Comparison of ENCODE assay signal across 8 cellular contexts in the genomic region with DNA sequence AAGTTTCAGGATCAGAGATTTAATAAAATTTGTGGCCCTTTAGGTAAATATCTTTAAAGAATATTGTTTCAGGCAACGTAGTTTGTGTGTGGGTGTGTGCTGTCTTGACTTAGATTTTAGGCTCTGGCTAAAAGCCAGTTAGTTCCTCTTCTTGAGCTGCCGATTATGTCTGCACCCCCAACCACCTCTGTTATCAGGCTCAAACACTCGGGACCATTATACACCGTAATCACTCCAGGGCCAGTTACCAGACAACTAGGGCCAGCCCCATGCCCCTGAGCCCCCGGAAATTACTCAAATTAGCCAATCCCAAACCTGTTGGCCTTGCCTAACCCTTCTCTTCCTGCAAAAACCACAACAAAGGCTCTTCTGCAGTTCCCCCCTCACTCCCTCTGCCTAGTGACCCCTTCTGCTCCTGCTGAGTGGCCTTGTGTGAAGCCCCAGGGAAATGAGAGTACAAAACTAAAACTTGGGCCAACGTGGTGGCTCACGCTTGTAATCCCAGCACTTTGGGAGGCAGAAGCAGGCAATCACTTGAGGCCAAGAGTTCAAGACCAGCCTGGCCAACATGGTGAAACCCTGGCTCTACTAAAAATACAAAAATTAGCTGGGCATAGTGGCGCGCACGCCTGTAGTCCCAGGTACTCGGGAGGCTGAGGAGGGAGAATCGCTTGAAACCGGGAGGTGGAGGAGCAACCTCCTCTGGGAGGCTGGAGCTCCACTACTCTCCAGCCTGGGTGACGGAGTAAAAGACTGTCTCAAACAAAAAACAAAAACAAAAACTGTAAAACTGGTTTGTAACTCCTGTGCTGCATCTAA. TPM values are rescaled to one million over a fixed set of nuclear protein-coding genes. Genes with fewer than 3 reads are reported as not detected.
DNase-seq lines count a peak whose midpoint lies in the region; ATAC-seq, FAIRE-seq and TF ChIP-seq lines count a peak whose summit lies in the region.

No MANE protein-coding gene starts in this region.

- peak; percentile 59 for DNase-seq in activated T-cell treated with anti-CD3 and anti-CD28 coated beads, Interleukin-2, amount 50 U/mL, for 24 hours
- DNase-seq in activated T-cell treated with anti-CD3 and anti-CD28 coated beads for 4 hours, result no peak
- peak; percentile 98 for DNase-seq in NOMO-1 treated with DMSO at 0.1 percent for 48 hours (lab: John Stamatoyannopoulos, UW; ENCODE audit: unreplicated experiment)
- peak; percentile 97 to 100 (median 98) for DNase-seq in K562 (ENCODE audit: extremely low read depth in 1 of 4, low spot score in 3 of 4)
- no peak for DNase-seq in thoracic aorta (ENCODE audit: low spot score)
- DNase-seq in omental fat pad (ENCODE audit: low spot score), result no peak
- no peak for DNase-seq in SHP77 treated with DMSO at 0.1 percent for 48 hours (lab: John Stamatoyannopoulos, UW)
- no peak for DNase-seq in NCI-H2107 (lab: John Stamatoyannopoulos, UW)

- H3K9me3 Mint-ChIP-seq in activated T-cell treated with anti-CD3 and anti-CD28 coated beads, Interleukin-2, amount 50 U/mL, for 24 hours, result no peaks in the 10 kb centered on the region

- POLR2A ChIA-PET in K562 (lab: Yijun Ruan, JAX), result interaction anchor here (0.6 to 2.2 kb wide), 10 partner anchors 9 to 323 kb away, joined by 3 to 22 read pairs (median 4); partner anchors contain the start of genes HNRNPF and ZNF487

- CTCF ChIA-PET in K562 (lab: Yijun Ruan, JAX; ENCODE audit: low intra/inter-chr PET ratio), result interaction anchor here (0.5 kb wide), 1 partner anchor 37 kb away, joined by 3 read pairs; no protein-coding TSS in a partner anchor

- no peaks in the 10 kb centered on the region for H3K27me3 Mint-ChIP-seq in activated T-cell treated with anti-CD3 and anti-CD28 coated beads, Interleukin-2, amount 50 U/mL, for 24 hours

- intact Hi-C loops in K562 (cut with micrococcal nuclease), result loop anchor here (1.0 to 10.0 kb wide), 4 partner anchors 9 to 773 kb away; partner anchors contain the start of gene HNRNPF

- no peak; a peak in 3 of 4 replicates for TF ChIP-seq RAD21 in K562 (CRISPR knock-in tag; conservative IDR thresholded peaks at IDR 0.05 in 1 of 2, IDR thresholded peaks at IDR 0.05 in 1 of 2)

- H3K4me1 ChIP-seq in K562 (replicated peaks in 1 of 2; ENCODE audit: control insufficient read depth in 2 of 2, insufficient read depth in 2 of 2, low read length in 2 of 2) (peaks cover 45 to 67% of the 10 kb centered on the region in 2 experiments), thoracic aorta (ENCODE audit: control insufficient read depth in 1 of 2, low read depth in 2 of 2) (peaks cover 8 to 12% of the 10 kb centered on the region in 2 donors)

- H4K20me1 ChIP-seq in K562 (replicated peaks; ENCODE audit: control insufficient read depth, insufficient read depth, low read length), result no peaks in the 10 kb centered on the region

- H3K4me2 ChIP-seq in K562 (ENCODE audit: insufficient read depth, low read length), result peak overlapping the region; percentile 62

- no peaks in the 10 kb centered on the region for H3K9me1 ChIP-seq in K562 (ENCODE audit: control insufficient read depth, insufficient read depth, low read length)

- no peak for TF ChIP-seq CTCF in K562 (IDR thresholded peaks at IDR 0.05 in 2 of 3, conservative IDR thresholded peaks at IDR 0.05 in 1 of 3; ENCODE audit: insufficient read depth in 2 of 3, low read depth in 1 of 3, low read length in 3 of 3)
- TF ChIP-seq CTCF in thoracic aorta (IDR thresholded peaks at IDR 0.05), result no peak
- no peak for TF ChIP-seq CTCF in omental fat pad (IDR thresholded peaks at IDR 0.05)

- H3K79me2 ChIP-seq in K562 (ENCODE audit: control insufficient read depth, insufficient read depth, low read length), result no peaks in the 10 kb centered on the region; the same call in 2 of the 3 replicates

- H3K4me3 Mint-ChIP-seq in activated T-cell treated with anti-CD3 and anti-CD28 coated beads, Interleukin-2, amount 50 U/mL, for 24 hours, result peak overlapping the region; percentile 55

- BruUV-seq in K562 (replicated peaks; lab: Mats Ljungman, UMichigan), result no TSS peak

- peaks cover 8% of the 10 kb centered on the region for H3K36me3 Mint-ChIP-seq in activated T-cell treated with anti-CD3 and anti-CD28 coated beads, Interleukin-2, amount 50 U/mL, for 24 hours (ENCODE audit: low read depth)

- H3K4me1 Mint-ChIP-seq in activated T-cell treated with anti-CD3 and anti-CD28 coated beads, Interleukin-2, amount 50 U/mL, for 24 hours (ENCODE audit: low read depth), result peaks cover 40% of the 10 kb centered on the region

- peak; percentile 100 for TF ChIP-seq EP300 in K562 (IDR thresholded peaks at IDR 0.05; ENCODE audit: low read length)

- no peaks in the 10 kb centered on the region for H3K36me3 ChIP-seq in K562 (ENCODE audit: control insufficient read depth, insufficient read depth, low read length)
- no peaks in the 10 kb centered on the region for H3K36me3 ChIP-seq in thoracic aorta

- H3K27ac ChIP-seq in K562 (ENCODE audit: extremely low read depth, low read depth, low read length) (peak overlapping the region; percentile 91), thoracic aorta (no peak overlapping the region)

- H3K27me3 ChIP-seq in K562 (ENCODE audit: control insufficient read depth in 2 of 2, insufficient read depth in 2 of 2, low read length in 2 of 2), result no peaks in the 10 kb centered on the region
- no peaks in the 10 kb centered on the region for H3K27me3 ChIP-seq in thoracic aorta (replicated peaks; ENCODE audit: insufficient read depth)

- H3K4me3 ChIP-seq in K562, result no peak overlapping the region
- peak overlapping the region; percentile 35 for H3K4me3 ChIP-seq in thoracic aorta

- 13% methylated on average over 14 of the region's 14 CpGs for WGBS in K562 (ENCODE audit: insufficient coverage, low coverage, missing lambda C conversion rate)

- in situ Hi-C loops in K562 (cut with MboI), result no loop called here

- H3K9me3 ChIP-seq in K562 (replicated peaks; ENCODE audit: control insufficient read depth, insufficient read depth, low read depth, low read length), result no peaks in the 10 kb centered on the region
- H3K9me3 ChIP-seq in thoracic aorta, result no peaks in the 10 kb centered on the region

- peak overlapping the region; percentile 17; the same call in 1 of the 2 replicates for H2AFZ ChIP-seq in K562 (ENCODE audit: low read depth, low read length)

- H3K27ac Mint-ChIP-seq in activated T-cell treated with anti-CD3 and anti-CD28 coated beads, Interleukin-2, amount 50 U/mL, for 24 hours, result peak overlapping the region; percentile 93

- TF ChIP-seq POLR2A in K562 (conservative IDR thresholded peaks at IDR 0.05), result peak; percentile 66

- H3K9ac ChIP-seq in K562 (ENCODE audit: insufficient read depth in 1 of 2, low read depth in 2 of 2, low read length in 2 of 2), result peak overlapping the region; percentile 64 to 75; a peak in 3 of 4 replicates

- ATAC-seq in K562 (peak; percentile 83), thoracic aorta (ENCODE audit: insufficient number of reproducible peaks, low FRiP score, low read depth) (no peak), omental fat pad (ENCODE audit: low FRiP score) (no peak)

- FAIRE-seq in K562 (lab: Jason Lieb, UNC), result peak; percentile 99

RNA-seq across cellular contexts. Expression of gene HNRNPF, which starts 9.2 kb away (rescaled TPM):
- 85.6 and 109 TPM in 2 replicates for total RNA-seq in K562 (2011; cell fraction: chromatin; rRNA removed; ENCODE audit: low replicate concordance)
- total RNA-seq in K562 (2011; cell fraction: nucleolus; rRNA removed), result 72.0 and 75.3 TPM in 2 replicates
- total RNA-seq in K562 (2011; cell fraction: nucleoplasm; rRNA removed), result 72.8 and 78.1 TPM in 2 replicates
- total RNA-seq in K562 (2014; rRNA removed), result 475 and 482 TPM in 2 replicates
- 350 and 367 TPM in 2 replicates for total RNA-seq in K562 (2014; rRNA removed; fragmentation: Illumina TruSeq; extraction: Trizol)
- total RNA-seq in K562 (2015; rRNA removed; fragmentation: Illumina TruSeq; extraction: Trizol), result 425 and 438 TPM in 2 replicates
- 436 and 489 TPM in 2 replicates for total RNA-seq in K562 (2021)
- polyA plus RNA-seq in K562 (2011; rRNA removed), result 331 and 341 TPM in 2 replicates
- 281 and 294 TPM in 2 replicates for polyA plus RNA-seq in K562 (2011; cell fraction: cytosol; rRNA removed)
- polyA plus RNA-seq in K562 (2011; cell fraction: nucleus; rRNA removed), result 122 and 160 TPM in 2 replicates
- 322 and 499 TPM in 2 replicates for polyA plus RNA-seq in K562 (2012)
- 450 and 461 TPM in 2 replicates for polyA plus RNA-seq in K562 (2014; fragmentation: Illumina TruSeq; extraction: Trizol)
- polyA plus RNA-seq in K562 (2014; fragmentation: Nextera tagmentation; extraction: Ambion mirVana), result 100 to 1,000 TPM; 192 to 289 TPM
- polyA plus RNA-seq in K562 (2014; rRNA removed), result 390 and 416 TPM in 2 replicates
- polyA minus RNA-seq in K562 (2011; rRNA and poly(A)+ RNA removed), result 441 and 450 TPM in 2 replicates
- polyA minus RNA-seq in K562 (2011; cell fraction: cytosol; rRNA and poly(A)+ RNA removed), result 190 and 194 TPM in 2 replicates
- 39.4 and 62.3 TPM in 2 replicates for polyA minus RNA-seq in K562 (2011; cell fraction: nucleus; rRNA and poly(A)+ RNA removed)
- total RNA-seq in thoracic aorta, result 100 to 1,000 TPM in 1 of 2 donors, 10 to 100 TPM in 1; 86.6 to 137 TPM
- 100 to 1,000 TPM; 140 to 345 (median 164) TPM for total RNA-seq in omental fat pad

RNA-seq across cellular contexts. Expression of gene ZNF487, which starts 18.8 kb away (rescaled TPM):
- total RNA-seq in K562 (2011; cell fraction: chromatin; rRNA removed; ENCODE audit: low replicate concordance), result 4.8 and 7.6 TPM in 2 replicates
- total RNA-seq in K562 (2011; cell fraction: nucleolus; rRNA removed), result 4.8 and 5.1 TPM in 2 replicates
- total RNA-seq in K562 (2011; cell fraction: nucleoplasm; rRNA removed), result 5.8 and 8.5 TPM in 2 replicates
- total RNA-seq in K562 (2014; rRNA removed) (2.7 and 3.2 TPM in 2 replicates), K562 (2014; rRNA removed; fragmentation: Illumina TruSeq; extraction: Trizol) (4.1 and 4.3 TPM in 2 replicates), K562 (2015; rRNA removed; fragmentation: Illumina TruSeq; extraction: Trizol) (3.7 and 4.3 TPM in 2 replicates), K562 (2021) (1.9 and 3.5 TPM in 2 replicates), thoracic aorta (10 to 100 TPM in 1 of 2 donors, 1 to 10 TPM in 1; 8.6 to 19.6 TPM), omental fat pad (1 to 10 TPM; 3.7 to 9.2 (median 6.8) TPM)
- polyA plus RNA-seq in K562 (2011; rRNA removed) (5.5 and 5.9 TPM in 2 replicates), K562 (2014; fragmentation: Illumina TruSeq; extraction: Trizol) (4.1 and 4.2 TPM in 2 replicates), K562 (2014; fragmentation: Nextera tagmentation; extraction: Ambion mirVana) (1 to 10 TPM; 6.1 to 6.5 TPM), K562 (2014; rRNA removed) (3.2 and 3.7 TPM in 2 replicates)
- 4.7 and 4.9 TPM in 2 replicates for polyA plus RNA-seq in K562 (2011; cell fraction: cytosol; rRNA removed)
- 2.3 and 3.1 TPM in 2 replicates for polyA plus RNA-seq in K562 (2011; cell fraction: nucleus; rRNA removed)
- 2.6 and 6.6 TPM in 2 replicates for polyA plus RNA-seq in K562 (2012)
- 1.4 and 1.7 TPM in 2 replicates for polyA minus RNA-seq in K562 (2011; rRNA and poly(A)+ RNA removed)
- polyA minus RNA-seq in K562 (2011; cell fraction: cytosol; rRNA and poly(A)+ RNA removed), result 1.3 and 1.7 TPM in 2 replicates
- 1.3 and 2.7 TPM in 2 replicates for polyA minus RNA-seq in K562 (2011; cell fraction: nucleus; rRNA and poly(A)+ RNA removed)

RNA-seq across cellular contexts. Expression of gene FXYD4, which starts 46.7 kb away (rescaled TPM):
- not detected in 2 replicates for total RNA-seq in K562 (2011; cell fraction: chromatin; rRNA removed; ENCODE audit: low replicate concordance)
- not detected in 2 replicates for total RNA-seq in K562 (2011; cell fraction: nucleolus; rRNA removed)
- not detected in 2 replicates for total RNA-seq in K562 (2011; cell fraction: nucleoplasm; rRNA removed)
- total RNA-seq in K562 (2014; rRNA removed), result not detected in 2 replicates
- not detected in 2 replicates for total RNA-seq in K562 (2014; rRNA removed; fragmentation: Illumina TruSeq; extraction: Trizol)
- total RNA-seq in K562 (2015; rRNA removed; fragmentation: Illumina TruSeq; extraction: Trizol), result not detected in 2 replicates
- total RNA-seq in K562 (2021), result not detected in 2 replicates
- not detected in 2 replicates for polyA plus RNA-seq in K562 (2011; rRNA removed)
- polyA plus RNA-seq in K562 (2011; cell fraction: cytosol; rRNA removed), result 0.07 TPM in 1 of 2 replicates, not detected in the other
- not detected in 2 replicates for polyA plus RNA-seq in K562 (2011; cell fraction: nucleus; rRNA removed)
- 0.37 TPM in 1 of 2 replicates, not detected in the other for polyA plus RNA-seq in K562 (2012)
- not detected in 2 replicates for polyA plus RNA-seq in K562 (2014; fragmentation: Illumina TruSeq; extraction: Trizol)
- not detected for polyA plus RNA-seq in K562 (2014; fragmentation: Nextera tagmentation; extraction: Ambion mirVana)
- polyA plus RNA-seq in K562 (2014; rRNA removed), result 0.94 TPM in 1 of 2 replicates, not detected in the other
- not detected in 2 replicates for polyA minus RNA-seq in K562 (2011; rRNA and poly(A)+ RNA removed)
- not detected in 2 replicates for polyA minus RNA-seq in K562 (2011; cell fraction: cytosol; rRNA and poly(A)+ RNA removed)
- not detected in 2 replicates for polyA minus RNA-seq in K562 (2011; cell fraction: nucleus; rRNA and poly(A)+ RNA removed)
- total RNA-seq in thoracic aorta, result not detected
- total RNA-seq in omental fat pad, result not detected

Comparison
In these comparisons a context has a peak if more than half of its experiments do, and no peak if none do; other contexts are left out.
1. DNase-seq: peak in activated T-cell treated with anti-CD3 and anti-CD28 coated beads, Interleukin-2, amount 50 U/mL, for 24 hours (single experiment), NOMO-1 treated with DMSO at 0.1 percent for 48 hours (single experiment) and K562 (4 of 4); none in activated T-cell treated with anti-CD3 and anti-CD28 coated beads for 4 hours (single experiment), thoracic aorta (single experiment), omental fat pad (single experiment), SHP77 treated with DMSO at 0.1 percent for 48 hours (single experiment) and NCI-H2107 (single experiment).